In genomic region chr19:47679922-47680857, GRCh38 we compare ENCODE assay signal across 15 cellular contexts. TPM values are rescaled to one million over a fixed set of nuclear protein-coding genes. Genes with fewer than 3 reads are reported as not detected.
DNase-seq lines count a peak whose midpoint lies in the region; ATAC-seq, FAIRE-seq and TF ChIP-seq lines count a peak whose summit lies in the region.
"Had no signal": no experiment of that assay in that cellular context is flagged by ENCODE, and none has a peak within 500 bp of the region (broad histone marks: within the 10 kb centered on the region; RNA-seq: fewer than 3 reads in every experiment).

No MANE protein-coding gene starts in this region.

- POLR2A ChIA-PET in MCF 10A (lab: Yijun Ruan, JAX) (no interaction called here), K562 (lab: Yijun Ruan, JAX) (no interaction called here)

- no peak for TF ChIP-seq CTCF in mammary epithelial cell (conservative IDR thresholded peaks at IDR 0.05 in 1 of 2, IDR thresholded peaks at IDR 0.05 in 1 of 2; ENCODE audit: extremely low read depth in 1 of 2, insufficient read depth in 1 of 2, low read depth in 1 of 2, low read length in 2 of 2)
- no peak for TF ChIP-seq CTCF in MCF 10A (IDR thresholded peaks at IDR 0.05; ENCODE audit: unreplicated experiment)
- no peak for TF ChIP-seq CTCF in K562 (IDR thresholded peaks at IDR 0.05 in 2 of 3, conservative IDR thresholded peaks at IDR 0.05 in 1 of 3; ENCODE audit: insufficient read depth in 2 of 3, low read depth in 1 of 3, low read length in 3 of 3)
- TF ChIP-seq CTCF in GM13976 (IDR thresholded peaks at IDR 0.05; ENCODE audit: borderline replicate concordance, control extremely low read depth, extremely low read depth, insufficient read depth, missing control alignments) = no peak

- H3K9me3 ChIP-seq in mammary epithelial cell (replicated peaks; ENCODE audit: insufficient read depth, low read length) (no peaks in the 10 kb centered on the region), K562 (replicated peaks; ENCODE audit: control insufficient read depth, insufficient read depth, low read depth, low read length) (no peaks in the 10 kb centered on the region), mesenchymal stem cell (ENCODE audit: control insufficient read depth, low read length) (no peaks in the 10 kb centered on the region)
- H3K9me3 ChIP-seq: Caco-2, HAP-1 had no signal

- H3K23ac ChIP-seq in mesenchymal stem cell (ENCODE audit: low read length in 2 of 2) = no peak overlapping the region

- no peak overlapping the region for H3K14ac ChIP-seq in mesenchymal stem cell (ENCODE audit: low read length in 2 of 2)

- no peak overlapping the region for H2BK12ac ChIP-seq in mesenchymal stem cell (ENCODE audit: low read length in 2 of 2)

- TF ChIP-seq EP300 in K562 (IDR thresholded peaks at IDR 0.05; ENCODE audit: low read length) = no peak

- no peaks in the 10 kb centered on the region for H3K27me3 Mint-ChIP-seq in MCF 10A (ENCODE audit: insufficient read depth, unreplicated experiment)

- no peak overlapping the region for H3K4me3 ChIP-seq in mammary epithelial cell (replicated peaks in 1 of 3; ENCODE audit: insufficient read depth in 1 of 3, low read depth in 2 of 3, low read length in 3 of 3)
- no peak overlapping the region for H3K4me3 ChIP-seq in K562
- H3K4me3 ChIP-seq in mesenchymal stem cell (ENCODE audit: insufficient read depth in 1 of 2, low read depth in 1 of 2, low read length in 2 of 2) = no peak overlapping the region
- H3K4me3 ChIP-seq: GM23338, HAP-1 had no signal

- no peak for TF ChIP-seq POLR2A in K562 (conservative IDR thresholded peaks at IDR 0.05)
- TF ChIP-seq POLR2A in H54 (IDR thresholded peaks at IDR 0.05; ENCODE audit: low read depth, low read length) = no peak

- H3K18ac ChIP-seq in mesenchymal stem cell (ENCODE audit: low read depth in 1 of 2, low read length in 2 of 2) = no peak overlapping the region

- H4K20me1 ChIP-seq in mammary epithelial cell (ENCODE audit: insufficient read depth, low read length) = no peaks in the 10 kb centered on the region
- 0 out of 2 replicates have a peak, but pooled peaks cover 9% of the 10 kb centered on the region for H4K20me1 ChIP-seq in K562 (replicated peaks; ENCODE audit: control insufficient read depth, insufficient read depth, low read length)

- no peak overlapping the region for H3K4me2 ChIP-seq in mammary epithelial cell (ENCODE audit: insufficient read depth, low read depth, low read length)
- no peak overlapping the region for H3K4me2 ChIP-seq in K562 (ENCODE audit: insufficient read depth, low read length)
- H3K4me2 ChIP-seq in mesenchymal stem cell (ENCODE audit: low read length, poor library complexity, severe bottlenecking) = no peak overlapping the region
- H3K4me2 ChIP-seq: GM23338 had no signal

- CTCF ChIA-PET in mammary epithelial cell (lab: Charles Lee; ENCODE audit: low non-redundant PET) = interaction anchor here (0.5 kb wide), 1 partner anchor 496 kb away, joined by 11 read pairs; no protein-coding TSS in a partner anchor
- CTCF ChIA-PET in MCF 10A (lab: Yijun Ruan, JAX) = no interaction called here
- CTCF ChIA-PET in K562 (lab: Yijun Ruan, JAX; ENCODE audit: low intra/inter-chr PET ratio) = no interaction called here

- no peak overlapping the region for H2AK5ac ChIP-seq in mesenchymal stem cell (ENCODE audit: low read length, severe bottlenecking)

- no peaks in the 10 kb centered on the region for H3K4me1 Mint-ChIP-seq in MCF 10A (ENCODE audit: insufficient read depth, unreplicated experiment)
- H3K4me1 Mint-ChIP-seq: CD14-positive monocyte, GM23338 had no signal

- H3K27ac ChIP-seq in mammary epithelial cell (ENCODE audit: insufficient read depth, low read depth, low read length) = no peak overlapping the region
- no peak overlapping the region for H3K27ac ChIP-seq in K562 (ENCODE audit: extremely low read depth, low read depth, low read length)
- no peak overlapping the region for H3K27ac ChIP-seq in mesenchymal stem cell (ENCODE audit: low read length, poor library complexity, severe bottlenecking)
- H3K27ac ChIP-seq: 22Rv1 had no signal

- H4K91ac ChIP-seq in mesenchymal stem cell (ENCODE audit: low read length) = peak overlapping the region; percentile 32

- ATAC-seq in K562 = no peak
- ATAC-seq in GM19395 (IDR thresholded peaks at IDR 0.05; ENCODE audit: unreplicated experiment) = no peak
- ATAC-seq: CD8-positive, alpha-beta T cell; GM23338 had no signal

- no peak overlapping the region for H2AFZ ChIP-seq in mammary epithelial cell (ENCODE audit: low read depth, low read length)
- no peak overlapping the region for H2AFZ ChIP-seq in K562 (ENCODE audit: low read depth, low read length)
- no peak overlapping the region for H2AFZ ChIP-seq in mesenchymal stem cell (ENCODE audit: low read depth, low read length)
- H2AFZ ChIP-seq: GM23338 had no signal

- peaks cover 48% of the 10 kb centered on the region for H3K79me1 ChIP-seq in mesenchymal stem cell (replicated peaks; ENCODE audit: low read length, poor library complexity, severe bottlenecking)

- H3K27me3 ChIP-seq in mammary epithelial cell (ENCODE audit: insufficient read depth, low read length) (no peaks in the 10 kb centered on the region), K562 (ENCODE audit: control insufficient read depth in 2 of 2, insufficient read depth in 2 of 2, low read length in 2 of 2) (no peaks in the 10 kb centered on the region), mesenchymal stem cell (ENCODE audit: control insufficient read depth in 1 of 2, insufficient read depth in 1 of 2, low read length in 2 of 2) (no peaks in the 10 kb centered on the region)

- H3K4me1 ChIP-seq in mammary epithelial cell (ENCODE audit: insufficient read depth, low read length) = no peaks in the 10 kb centered on the region
- H3K4me1 ChIP-seq in K562 (replicated peaks in 1 of 2; ENCODE audit: control insufficient read depth in 2 of 2, insufficient read depth in 2 of 2, low read length in 2 of 2) = peaks cover 4 to 13% of the 10 kb centered on the region in 2 experiments; a peak in 4 of 5 replicates
- no peaks in the 10 kb centered on the region for H3K4me1 ChIP-seq in mesenchymal stem cell (ENCODE audit: control insufficient read depth, insufficient read depth, low read depth, low read length)
- H3K4me1 ChIP-seq: Caco-2 had no signal

- H3K36me3 ChIP-seq in mammary epithelial cell (ENCODE audit: insufficient read depth, low read length) (no peaks in the 10 kb centered on the region), K562 (ENCODE audit: control insufficient read depth, insufficient read depth, low read length) (peaks cover 16% of the 10 kb centered on the region; the same call in 1 of the 3 replicates), mesenchymal stem cell (ENCODE audit: control insufficient read depth in 1 of 2, insufficient read depth in 2 of 2, low read depth in 1 of 2, low read length in 2 of 2) (peaks cover 51 to 79% of the 10 kb centered on the region in 2 experiments)

- H4K8ac ChIP-seq in mesenchymal stem cell (ENCODE audit: low read length) = no peak overlapping the region

- peaks cover 51% of the 10 kb centered on the region for H3K36me3 Mint-ChIP-seq in MCF 10A (ENCODE audit: insufficient read depth, unreplicated experiment)

- BruUV-seq in mammary epithelial cell (replicated peaks; lab: Mats Ljungman, UMichigan) (TSS peak; percentile 17), MCF 10A (replicated peaks; lab: Mats Ljungman, UMichigan) (no TSS peak), K562 (replicated peaks; lab: Mats Ljungman, UMichigan) (no TSS peak)

- intact Hi-C loops in mammary epithelial cell (cut with micrococcal nuclease) (no loop called here), MCF 10A (cut with micrococcal nuclease) (no loop called here), K562 (cut with micrococcal nuclease) (no loop called here)

- H3K9me3 Mint-ChIP-seq in MCF 10A (ENCODE audit: unreplicated experiment) = no peaks in the 10 kb centered on the region
- H3K9me3 Mint-ChIP-seq: CD8-positive, alpha-beta T cell; GM23338 had no signal

- H3K27ac Mint-ChIP-seq in MCF 10A (ENCODE audit: low read depth, unreplicated experiment) = no peak overlapping the region
- H3K27ac Mint-ChIP-seq: CD14-positive monocyte; CD8-positive, alpha-beta T cell; GM23338 had no signal

- H3K9ac ChIP-seq in mammary epithelial cell (ENCODE audit: insufficient read depth, low read length) (no peak overlapping the region), K562 (ENCODE audit: insufficient read depth in 1 of 2, low read depth in 2 of 2, low read length in 2 of 2) (no peak overlapping the region), mesenchymal stem cell (ENCODE audit: low read length) (no peak overlapping the region)

- H3K79me2 ChIP-seq in mammary epithelial cell (ENCODE audit: insufficient read depth, low read length) (no peaks in the 10 kb centered on the region), K562 (ENCODE audit: control insufficient read depth, insufficient read depth, low read length) (no peaks in the 10 kb centered on the region)

- H2BK15ac ChIP-seq in mesenchymal stem cell (ENCODE audit: low read depth, poor library complexity, severe bottlenecking) = no peak overlapping the region

- H2BK120ac ChIP-seq in mesenchymal stem cell (ENCODE audit: low read depth, low read length) = no peak overlapping the region

- no peak overlapping the region for H3K4me3 Mint-ChIP-seq in MCF 10A (ENCODE audit: unreplicated experiment)
- H3K4me3 Mint-ChIP-seq: CD14-positive monocyte; CD8-positive, alpha-beta T cell; GM23338 had no signal

- no peak for FAIRE-seq in K562 (lab: Jason Lieb, UNC)
- FAIRE-seq in H54 (lab: Jason Lieb, UNC) = no peak
- FAIRE-seq: GM18507 had no signal

- no peak for TF ChIP-seq RAD21 in K562 (CRISPR knock-in tag; conservative IDR thresholded peaks at IDR 0.05 in 1 of 2, IDR thresholded peaks at IDR 0.05 in 1 of 2)

- WGBS in mammary epithelial cell (ENCODE audit: low coverage, missing lambda C conversion rate) = 95% methylated on average over 16 of the region's 90 CpGs
- 98% methylated on average over 43 of the region's 90 CpGs for WGBS in K562 (ENCODE audit: insufficient coverage, low coverage, missing lambda C conversion rate)
- WGBS in mesenchymal stem cell = 95% methylated on average over 88 of the region's 90 CpGs

- in situ Hi-C loops in mammary epithelial cell (cut with MboI; ENCODE audit: low sequenced_read_pairs in 2 of 2) = loop anchor here in 1 of 2 donors (25.0 kb wide), 1 partner anchor 393 kb away; no protein-coding TSS in a partner anchor
- in situ Hi-C loops in K562 (cut with MboI) = no loop called here
- in situ Hi-C loops in GM13976 (cut with MboI; ENCODE audit: low sequenced_read_pairs, unreplicated experiment) = no loop called here

- dilution Hi-C loops in mammary epithelial cell (cut with HindIII; ENCODE audit: low sequenced_read_pairs) = loop anchor here (10.0 kb wide), 2 partner anchors 115 to 305 kb away; no protein-coding TSS in a partner anchor

- H3K4ac ChIP-seq in mesenchymal stem cell (ENCODE audit: low read depth in 1 of 2, low read length in 2 of 2) = no peak overlapping the region

- DNase-seq in mammary epithelial cell (no peak), MCF 10A (ENCODE audit: unreplicated experiment) (no peak), K562 (ENCODE audit: extremely low read depth in 1 of 4, low spot score in 3 of 4) (no peak), mesenchymal stem cell (no peak), GM13976 (ENCODE audit: low spot score) (no peak), H54 (ENCODE audit: insufficient read length, low spot score) (no peak)
- DNase-seq: Caco-2; CD8-positive, alpha-beta T cell; GF-D8 had no signal

- H2BK5ac ChIP-seq in mesenchymal stem cell (ENCODE audit: low read depth, low read length, poor library complexity, severe bottlenecking) = no peak overlapping the region

- peaks cover 2% of the 10 kb centered on the region for H3K9me1 ChIP-seq in K562 (ENCODE audit: control insufficient read depth, insufficient read depth, low read length)

RNA-seq across cellular contexts. Expression of gene EHD2, which starts 33.0 kb away (rescaled TPM):
- total RNA-seq in mammary epithelial cell = 100 to 1,000 TPM; 111 to 178 TPM
- 43.8 TPM for polyA plus RNA-seq in mammary epithelial cell
- 178 TPM for polyA minus RNA-seq in mammary epithelial cell
- 88.8 and 104 TPM in 2 replicates for total RNA-seq in MCF 10A (2022)
- 11.5 and 24.1 TPM in 2 replicates for total RNA-seq in K562 (2011; cell fraction: chromatin; rRNA removed; ENCODE audit: low replicate concordance)
- 15.1 and 17.2 TPM in 2 replicates for total RNA-seq in K562 (2011; cell fraction: nucleolus; rRNA removed)
- total RNA-seq in K562 (2011; cell fraction: nucleoplasm; rRNA removed) = 13.1 and 17.8 TPM in 2 replicates
- total RNA-seq in K562 (2014; rRNA removed) = 4.3 and 5.9 TPM in 2 replicates
- 1.6 and 1.8 TPM in 2 replicates for total RNA-seq in K562 (2014; rRNA removed; fragmentation: Illumina TruSeq; extraction: Trizol)
- total RNA-seq in K562 (2015; rRNA removed; fragmentation: Illumina TruSeq; extraction: Trizol) = 1.8 and 2.3 TPM in 2 replicates
- 26.3 and 32.2 TPM in 2 replicates for total RNA-seq in K562 (2021)
- polyA plus RNA-seq in K562 (2011; rRNA removed) = 3.0 and 9.6 TPM in 2 replicates
- polyA plus RNA-seq in K562 (2011; cell fraction: cytosol; rRNA removed) = 6.5 and 11.7 TPM in 2 replicates
- polyA plus RNA-seq in K562 (2011; cell fraction: nucleus; rRNA removed) = 5.3 and 11.9 TPM in 2 replicates
- polyA plus RNA-seq in K562 (2012) = 20.4 and 23.6 TPM in 2 replicates
- polyA plus RNA-seq in K562 (2014; fragmentation: Illumina TruSeq; extraction: Trizol) = 14.7 and 15.3 TPM in 2 replicates
- polyA plus RNA-seq in K562 (2014; fragmentation: Nextera tagmentation; extraction: Ambion mirVana) = 1 to 10 TPM; 1.7 to 2.1 TPM
- 7.5 and 9.0 TPM in 2 replicates for polyA plus RNA-seq in K562 (2014; rRNA removed)
- polyA minus RNA-seq in K562 (2011; rRNA and poly(A)+ RNA removed) = 4.3 and 4.9 TPM in 2 replicates
- 31.8 and 37.0 TPM in 2 replicates for polyA minus RNA-seq in K562 (2011; cell fraction: cytosol; rRNA and poly(A)+ RNA removed)
- polyA minus RNA-seq in K562 (2011; cell fraction: nucleus; rRNA and poly(A)+ RNA removed) = 7.6 and 8.9 TPM in 2 replicates
- polyA plus RNA-seq in mesenchymal stem cell (2013, experiment 1 of 2) = 340 TPM
- polyA plus RNA-seq in mesenchymal stem cell (2013, experiment 2 of 2) = 325 TPM
- polyA plus RNA-seq: CD14-positive monocyte had no signal
